In the genomic region with DNA sequence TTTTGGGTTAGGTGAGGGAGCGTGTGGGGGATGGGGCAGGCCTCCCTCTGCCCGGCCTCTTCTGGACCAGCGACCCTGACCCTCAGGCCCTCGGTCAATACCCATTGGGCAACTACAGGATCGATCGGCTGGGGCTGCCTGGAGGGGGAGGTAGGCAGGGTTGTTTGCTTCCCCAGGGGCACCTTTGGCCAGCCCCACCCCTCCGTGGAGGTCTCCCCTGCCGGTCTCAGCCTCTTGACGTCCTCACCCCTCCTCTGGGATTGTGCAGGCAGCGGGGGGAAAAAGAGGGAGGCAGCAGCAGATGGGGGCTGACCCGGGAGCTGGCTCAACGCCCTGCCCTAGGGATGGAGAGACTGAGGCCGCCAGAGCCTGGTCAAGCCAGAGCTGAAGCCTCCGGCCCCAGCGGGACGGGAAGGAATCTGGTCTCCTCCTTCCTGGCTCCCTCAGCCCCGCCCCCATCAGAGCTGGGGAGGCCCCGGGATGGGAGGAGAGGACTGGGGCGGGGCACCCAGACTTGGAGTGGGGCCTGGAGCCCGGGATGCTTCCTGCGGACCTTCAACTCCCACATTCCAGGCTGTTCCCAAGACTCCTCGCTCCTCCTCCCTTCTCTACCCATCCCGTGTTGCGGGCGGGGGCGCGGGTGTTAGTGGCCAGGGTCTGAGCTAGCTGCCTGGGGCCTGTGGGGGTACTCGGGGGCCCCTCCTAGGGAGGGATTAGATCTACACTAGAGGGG, we compare ENCODE assay signal across 1 cellular context.
A peak's percentile ranks its signal among the peaks of the same experiment; 100 is the strongest.
TF ChIP-seq lines count a peak whose summit lies in the region.

No MANE protein-coding gene starts in this region.

TF ChIP-seq in HepG2, 621 proteins besides CTCF, POLR2A, EP300 and RAD21 (continued from another document and continues in another):
- no peak for TF ChIP-seq TCF12 (IDR thresholded peaks at IDR 0.05)
- peak; percentile 99 for TF ChIP-seq TCF12 (CRISPR knock-in tag; IDR thresholded peaks at IDR 0.05)
- TF ChIP-seq HMG20A (CRISPR knock-in tag; IDR thresholded peaks at IDR 0.05; ENCODE audit: borderline replicate concordance), result peak; percentile 87; the same call in 1 of the 2 replicates
- TF ChIP-seq, protein P1, sequence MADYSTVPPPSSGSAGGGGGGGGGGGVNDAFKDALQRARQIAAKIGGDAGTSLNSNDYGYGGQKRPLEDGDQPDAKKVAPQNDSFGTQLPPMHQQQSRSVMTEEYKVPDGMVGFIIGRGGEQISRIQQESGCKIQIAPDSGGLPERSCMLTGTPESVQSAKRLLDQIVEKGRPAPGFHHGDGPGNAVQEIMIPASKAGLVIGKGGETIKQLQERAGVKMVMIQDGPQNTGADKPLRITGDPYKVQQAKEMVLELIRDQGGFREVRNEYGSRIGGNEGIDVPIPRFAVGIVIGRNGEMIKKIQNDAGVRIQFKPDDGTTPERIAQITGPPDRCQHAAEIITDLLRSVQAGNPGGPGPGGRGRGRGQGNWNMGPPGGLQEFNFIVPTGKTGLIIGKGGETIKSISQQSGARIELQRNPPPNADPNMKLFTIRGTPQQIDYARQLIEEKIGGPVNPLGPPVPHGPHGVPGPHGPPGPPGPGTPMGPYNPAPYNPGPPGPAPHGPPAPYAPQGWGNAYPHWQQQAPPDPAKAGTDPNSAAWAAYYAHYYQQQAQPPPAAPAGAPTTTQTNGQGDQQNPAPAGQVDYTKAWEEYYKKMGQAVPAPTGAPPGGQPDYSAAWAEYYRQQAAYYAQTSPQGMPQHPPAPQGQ (CRISPR knock-in tag; IDR thresholded peaks at IDR 0.05; ENCODE audit: borderline replicate concordance), result no peak; the same call in 1 of the 2 replicates
- peak; percentile 72 for TF ChIP-seq CHD2 (IDR thresholded peaks at IDR 0.05; ENCODE audit: low read depth, low read length)
- TF ChIP-seq ZNF335 (CRISPR knock-in tag; IDR thresholded peaks at IDR 0.05), result peak; percentile 57
- TF ChIP-seq NFE2 (CRISPR knock-in tag; IDR thresholded peaks at IDR 0.05), result no peak
- TF ChIP-seq PRPF4 (IDR thresholded peaks at IDR 0.05; ENCODE audit: low read depth, low read length, poor library complexity, severe bottlenecking), result peak; percentile 57
- peak; percentile 97 for TF ChIP-seq RXRB (CRISPR knock-in tag; IDR thresholded peaks at IDR 0.05; ENCODE audit: borderline replicate concordance)
- no peak for TF ChIP-seq PAF1 (CRISPR knock-in tag; IDR thresholded peaks at IDR 0.05)
- TF ChIP-seq, protein P2, sequence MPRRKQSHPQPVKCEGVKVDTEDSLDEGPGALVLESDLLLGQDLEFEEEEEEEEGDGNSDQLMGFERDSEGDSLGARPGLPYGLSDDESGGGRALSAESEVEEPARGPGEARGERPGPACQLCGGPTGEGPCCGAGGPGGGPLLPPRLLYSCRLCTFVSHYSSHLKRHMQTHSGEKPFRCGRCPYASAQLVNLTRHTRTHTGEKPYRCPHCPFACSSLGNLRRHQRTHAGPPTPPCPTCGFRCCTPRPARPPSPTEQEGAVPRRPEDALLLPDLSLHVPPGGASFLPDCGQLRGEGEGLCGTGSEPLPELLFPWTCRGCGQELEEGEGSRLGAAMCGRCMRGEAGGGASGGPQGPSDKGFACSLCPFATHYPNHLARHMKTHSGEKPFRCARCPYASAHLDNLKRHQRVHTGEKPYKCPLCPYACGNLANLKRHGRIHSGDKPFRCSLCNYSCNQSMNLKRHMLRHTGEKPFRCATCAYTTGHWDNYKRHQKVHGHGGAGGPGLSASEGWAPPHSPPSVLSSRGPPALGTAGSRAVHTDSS (CRISPR knock-in tag; conservative IDR thresholded peaks at IDR 0.05), result no peak
- TF ChIP-seq ZMYM3 (CRISPR knock-in tag; IDR thresholded peaks at IDR 0.05), result peak; percentile 98
- peak; percentile 93; the same call in 1 of the 2 replicates for TF ChIP-seq KDM4B (CRISPR knock-in tag; IDR thresholded peaks at IDR 0.05)
- TF ChIP-seq HCFC1 (IDR thresholded peaks at IDR 0.05; ENCODE audit: low read depth, low read length), result no peak
- TF ChIP-seq, protein P3, sequence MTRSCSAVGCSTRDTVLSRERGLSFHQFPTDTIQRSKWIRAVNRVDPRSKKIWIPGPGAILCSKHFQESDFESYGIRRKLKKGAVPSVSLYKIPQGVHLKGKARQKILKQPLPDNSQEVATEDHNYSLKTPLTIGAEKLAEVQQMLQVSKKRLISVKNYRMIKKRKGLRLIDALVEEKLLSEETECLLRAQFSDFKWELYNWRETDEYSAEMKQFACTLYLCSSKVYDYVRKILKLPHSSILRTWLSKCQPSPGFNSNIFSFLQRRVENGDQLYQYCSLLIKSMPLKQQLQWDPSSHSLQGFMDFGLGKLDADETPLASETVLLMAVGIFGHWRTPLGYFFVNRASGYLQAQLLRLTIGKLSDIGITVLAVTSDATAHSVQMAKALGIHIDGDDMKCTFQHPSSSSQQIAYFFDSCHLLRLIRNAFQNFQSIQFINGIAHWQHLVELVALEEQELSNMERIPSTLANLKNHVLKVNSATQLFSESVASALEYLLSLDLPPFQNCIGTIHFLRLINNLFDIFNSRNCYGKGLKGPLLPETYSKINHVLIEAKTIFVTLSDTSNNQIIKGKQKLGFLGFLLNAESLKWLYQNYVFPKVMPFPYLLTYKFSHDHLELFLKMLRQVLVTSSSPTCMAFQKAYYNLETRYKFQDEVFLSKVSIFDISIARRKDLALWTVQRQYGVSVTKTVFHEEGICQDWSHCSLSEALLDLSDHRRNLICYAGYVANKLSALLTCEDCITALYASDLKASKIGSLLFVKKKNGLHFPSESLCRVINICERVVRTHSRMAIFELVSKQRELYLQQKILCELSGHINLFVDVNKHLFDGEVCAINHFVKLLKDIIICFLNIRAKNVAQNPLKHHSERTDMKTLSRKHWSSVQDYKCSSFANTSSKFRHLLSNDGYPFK (CRISPR knock-in tag; IDR thresholded peaks at IDR 0.05; ENCODE audit: borderline replicate concordance), result peak; percentile 70; the same call in 1 of the 2 replicates
- TF ChIP-seq, protein P4, sequence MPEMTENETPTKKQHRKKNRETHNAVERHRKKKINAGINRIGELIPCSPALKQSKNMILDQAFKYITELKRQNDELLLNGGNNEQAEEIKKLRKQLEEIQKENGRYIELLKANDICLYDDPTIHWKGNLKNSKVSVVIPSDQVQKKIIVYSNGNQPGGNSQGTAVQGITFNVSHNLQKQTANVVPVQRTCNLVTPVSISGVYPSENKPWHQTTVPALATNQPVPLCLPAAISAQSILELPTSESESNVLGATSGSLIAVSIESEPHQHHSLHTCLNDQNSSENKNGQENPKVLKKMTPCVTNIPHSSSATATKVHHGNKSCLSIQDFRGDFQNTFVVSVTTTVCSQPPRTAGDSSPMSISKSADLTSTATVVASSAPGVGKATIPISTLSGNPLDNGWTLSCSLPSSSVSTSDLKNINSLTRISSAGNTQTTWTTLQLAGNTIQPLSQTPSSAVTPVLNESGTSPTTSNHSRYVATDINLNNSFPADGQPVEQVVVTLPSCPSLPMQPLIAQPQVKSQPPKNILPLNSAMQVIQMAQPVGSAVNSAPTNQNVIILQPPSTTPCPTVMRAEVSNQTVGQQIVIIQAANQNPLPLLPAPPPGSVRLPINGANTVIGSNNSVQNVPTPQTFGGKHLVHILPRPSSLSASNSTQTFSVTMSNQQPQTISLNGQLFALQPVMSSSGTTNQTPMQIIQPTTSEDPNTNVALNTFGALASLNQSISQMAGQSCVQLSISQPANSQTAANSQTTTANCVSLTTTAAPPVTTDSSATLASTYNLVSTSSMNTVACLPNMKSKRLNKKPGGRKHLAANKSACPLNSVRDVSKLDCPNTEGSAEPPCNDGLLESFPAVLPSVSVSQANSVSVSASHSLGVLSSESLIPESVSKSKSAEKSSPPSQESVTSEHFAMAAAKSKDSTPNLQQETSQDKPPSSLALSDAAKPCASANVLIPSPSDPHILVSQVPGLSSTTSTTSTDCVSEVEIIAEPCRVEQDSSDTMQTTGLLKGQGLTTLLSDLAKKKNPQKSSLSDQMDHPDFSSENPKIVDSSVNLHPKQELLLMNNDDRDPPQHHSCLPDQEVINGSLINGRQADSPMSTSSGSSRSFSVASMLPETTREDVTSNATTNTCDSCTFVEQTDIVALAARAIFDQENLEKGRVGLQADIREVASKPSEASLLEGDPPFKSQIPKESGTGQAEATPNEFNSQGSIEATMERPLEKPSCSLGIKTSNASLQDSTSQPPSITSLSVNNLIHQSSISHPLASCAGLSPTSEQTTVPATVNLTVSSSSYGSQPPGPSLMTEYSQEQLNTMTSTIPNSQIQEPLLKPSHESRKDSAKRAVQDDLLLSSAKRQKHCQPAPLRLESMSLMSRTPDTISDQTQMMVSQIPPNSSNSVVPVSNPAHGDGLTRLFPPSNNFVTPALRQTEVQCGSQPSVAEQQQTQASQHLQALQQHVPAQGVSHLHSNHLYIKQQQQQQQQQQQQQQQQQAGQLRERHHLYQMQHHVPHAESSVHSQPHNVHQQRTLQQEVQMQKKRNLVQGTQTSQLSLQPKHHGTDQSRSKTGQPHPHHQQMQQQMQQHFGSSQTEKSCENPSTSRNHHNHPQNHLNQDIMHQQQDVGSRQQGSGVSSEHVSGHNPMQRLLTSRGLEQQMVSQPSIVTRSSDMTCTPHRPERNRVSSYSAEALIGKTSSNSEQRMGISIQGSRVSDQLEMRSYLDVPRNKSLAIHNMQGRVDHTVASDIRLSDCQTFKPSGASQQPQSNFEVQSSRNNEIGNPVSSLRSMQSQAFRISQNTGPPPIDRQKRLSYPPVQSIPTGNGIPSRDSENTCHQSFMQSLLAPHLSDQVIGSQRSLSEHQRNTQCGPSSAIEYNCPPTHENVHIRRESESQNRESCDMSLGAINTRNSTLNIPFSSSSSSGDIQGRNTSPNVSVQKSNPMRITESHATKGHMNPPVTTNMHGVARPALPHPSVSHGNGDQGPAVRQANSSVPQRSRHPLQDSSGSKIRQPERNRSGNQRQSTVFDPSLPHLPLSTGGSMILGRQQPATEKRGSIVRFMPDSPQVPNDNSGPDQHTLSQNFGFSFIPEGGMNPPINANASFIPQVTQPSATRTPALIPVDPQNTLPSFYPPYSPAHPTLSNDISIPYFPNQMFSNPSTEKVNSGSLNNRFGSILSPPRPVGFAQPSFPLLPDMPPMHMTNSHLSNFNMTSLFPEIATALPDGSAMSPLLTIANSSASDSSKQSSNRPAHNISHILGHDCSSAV (CRISPR knock-in tag; IDR thresholded peaks at IDR 0.05; ENCODE audit: borderline replicate concordance), result no peak
- TF ChIP-seq, protein P5, sequence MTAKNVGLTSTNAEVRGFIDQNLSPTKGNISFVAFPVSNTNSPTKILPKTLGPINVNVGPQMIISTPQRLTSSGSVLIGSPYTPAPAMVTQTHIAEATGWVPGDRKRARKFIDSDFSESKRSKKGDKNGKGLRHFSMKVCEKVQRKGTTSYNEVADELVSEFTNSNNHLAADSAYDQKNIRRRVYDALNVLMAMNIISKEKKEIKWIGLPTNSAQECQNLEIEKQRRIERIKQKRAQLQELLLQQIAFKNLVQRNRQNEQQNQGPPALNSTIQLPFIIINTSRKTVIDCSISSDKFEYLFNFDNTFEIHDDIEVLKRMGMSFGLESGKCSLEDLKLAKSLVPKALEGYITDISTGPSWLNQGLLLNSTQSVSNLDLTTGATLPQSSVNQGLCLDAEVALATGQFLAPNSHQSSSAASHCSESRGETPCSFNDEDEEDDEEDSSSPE (CRISPR knock-in tag; IDR thresholded peaks at IDR 0.05), result peak; percentile 61; the same call in 1 of the 2 replicates
- TF ChIP-seq, protein P6, sequence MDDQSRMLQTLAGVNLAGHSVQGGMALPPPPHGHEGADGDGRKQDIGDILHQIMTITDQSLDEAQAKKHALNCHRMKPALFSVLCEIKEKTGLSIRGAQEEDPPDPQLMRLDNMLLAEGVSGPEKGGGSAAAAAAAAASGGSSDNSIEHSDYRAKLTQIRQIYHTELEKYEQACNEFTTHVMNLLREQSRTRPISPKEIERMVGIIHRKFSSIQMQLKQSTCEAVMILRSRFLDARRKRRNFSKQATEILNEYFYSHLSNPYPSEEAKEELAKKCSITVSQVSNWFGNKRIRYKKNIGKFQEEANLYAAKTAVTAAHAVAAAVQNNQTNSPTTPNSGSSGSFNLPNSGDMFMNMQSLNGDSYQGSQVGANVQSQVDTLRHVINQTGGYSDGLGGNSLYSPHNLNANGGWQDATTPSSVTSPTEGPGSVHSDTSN (CRISPR knock-in tag; IDR thresholded peaks at IDR 0.05; ENCODE audit: borderline replicate concordance), result no peak
- peak; percentile 88 for TF ChIP-seq CCDC6 (CRISPR knock-in tag; IDR thresholded peaks at IDR 0.05)
- TF ChIP-seq PLRG1 (conservative IDR thresholded peaks at IDR 0.05), result no peak
- TF ChIP-seq, protein P7, sequence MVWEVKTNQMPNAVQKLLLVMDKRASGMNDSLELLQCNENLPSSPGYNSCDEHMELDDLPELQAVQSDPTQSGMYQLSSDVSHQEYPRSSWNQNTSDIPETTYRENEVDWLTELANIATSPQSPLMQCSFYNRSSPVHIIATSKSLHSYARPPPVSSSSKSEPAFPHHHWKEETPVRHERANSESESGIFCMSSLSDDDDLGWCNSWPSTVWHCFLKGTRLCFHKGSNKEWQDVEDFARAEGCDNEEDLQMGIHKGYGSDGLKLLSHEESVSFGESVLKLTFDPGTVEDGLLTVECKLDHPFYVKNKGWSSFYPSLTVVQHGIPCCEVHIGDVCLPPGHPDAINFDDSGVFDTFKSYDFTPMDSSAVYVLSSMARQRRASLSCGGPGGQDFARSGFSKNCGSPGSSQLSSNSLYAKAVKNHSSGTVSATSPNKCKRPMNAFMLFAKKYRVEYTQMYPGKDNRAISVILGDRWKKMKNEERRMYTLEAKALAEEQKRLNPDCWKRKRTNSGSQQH (CRISPR knock-in tag; IDR thresholded peaks at IDR 0.05; ENCODE audit: low read depth), result peak; percentile 84; the same call in 1 of the 2 replicates
- TF ChIP-seq, protein P8, sequence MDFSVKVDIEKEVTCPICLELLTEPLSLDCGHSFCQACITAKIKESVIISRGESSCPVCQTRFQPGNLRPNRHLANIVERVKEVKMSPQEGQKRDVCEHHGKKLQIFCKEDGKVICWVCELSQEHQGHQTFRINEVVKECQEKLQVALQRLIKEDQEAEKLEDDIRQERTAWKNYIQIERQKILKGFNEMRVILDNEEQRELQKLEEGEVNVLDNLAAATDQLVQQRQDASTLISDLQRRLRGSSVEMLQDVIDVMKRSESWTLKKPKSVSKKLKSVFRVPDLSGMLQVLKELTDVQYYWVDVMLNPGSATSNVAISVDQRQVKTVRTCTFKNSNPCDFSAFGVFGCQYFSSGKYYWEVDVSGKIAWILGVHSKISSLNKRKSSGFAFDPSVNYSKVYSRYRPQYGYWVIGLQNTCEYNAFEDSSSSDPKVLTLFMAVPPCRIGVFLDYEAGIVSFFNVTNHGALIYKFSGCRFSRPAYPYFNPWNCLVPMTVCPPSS (IDR thresholded peaks at IDR 0.05), result no peak
- peak; percentile 4 for TF ChIP-seq RBM39 (IDR thresholded peaks at IDR 0.05; ENCODE audit: low read depth, low read length, poor library complexity, severe bottlenecking)
- TF ChIP-seq, protein P9, sequence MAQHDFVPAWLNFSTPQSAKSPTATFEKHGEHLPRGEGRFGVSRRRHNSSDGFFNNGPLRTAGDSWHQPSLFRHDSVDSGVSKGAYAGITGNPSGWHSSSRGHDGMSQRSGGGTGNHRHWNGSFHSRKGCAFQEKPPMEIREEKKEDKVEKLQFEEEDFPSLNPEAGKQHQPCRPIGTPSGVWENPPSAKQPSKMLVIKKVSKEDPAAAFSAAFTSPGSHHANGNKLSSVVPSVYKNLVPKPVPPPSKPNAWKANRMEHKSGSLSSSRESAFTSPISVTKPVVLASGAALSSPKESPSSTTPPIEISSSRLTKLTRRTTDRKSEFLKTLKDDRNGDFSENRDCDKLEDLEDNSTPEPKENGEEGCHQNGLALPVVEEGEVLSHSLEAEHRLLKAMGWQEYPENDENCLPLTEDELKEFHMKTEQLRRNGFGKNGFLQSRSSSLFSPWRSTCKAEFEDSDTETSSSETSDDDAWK (CRISPR knock-in tag; IDR thresholded peaks at IDR 0.05), result no peak
- TF ChIP-seq MLLT10 (CRISPR knock-in tag; IDR thresholded peaks at IDR 0.05), result no peak
